8 cellular contexts compared by ENCODE assay signal in genomic region chr19:2719910-2720776, GRCh38. TPM values are rescaled to one million over a fixed set of nuclear protein-coding genes. Genes with fewer than 3 reads are reported as not detected.
A peak's percentile ranks its signal among the peaks of the same experiment; 100 is the strongest.
DNase-seq lines count a peak whose midpoint lies in the region; ATAC-seq and TF ChIP-seq lines count a peak whose summit lies in the region.

No MANE protein-coding gene starts in this region.

- no peak for TF ChIP-seq EP300 in suprapubic skin (IDR thresholded peaks at IDR 0.05)

- H3K27ac Mint-ChIP-seq in immature natural killer cell, result no peak overlapping the region

- H3K4me3 Mint-ChIP-seq in immature natural killer cell, result peak overlapping the region in 3 of 5 donors; percentile 7 to 44 (median 36)

- in situ Hi-C loops in astrocyte of the spinal cord (cut with HindIII; ENCODE audit: low sequenced_read_pairs), result no loop called here

- ATAC-seq in GM18519 (IDR thresholded peaks at IDR 0.05; ENCODE audit: low FRiP score, unreplicated experiment) (no peak), GM21423 (IDR thresholded peaks at IDR 0.05; ENCODE audit: unreplicated experiment) (no peak)

- peak; percentile 15 for TF ChIP-seq CTCF in astrocyte of the spinal cord (IDR thresholded peaks at IDR 0.05; ENCODE audit: low read depth, low read length)
- TF ChIP-seq CTCF in suprapubic skin (IDR thresholded peaks at IDR 0.05), result no peak

- 0% methylated on average over 5 of the region's 37 CpGs for whole genome bisulfite sequencing in suprapubic skin

- H3K27ac ChIP-seq in suprapubic skin, result no peak overlapping the region

- DNase-seq in activated CD4-positive, alpha-beta T cell treated with anti-CD3 and anti-CD28 coated beads for 48 hours, result peak; percentile 36
- no peak for DNase-seq in activated CD4-positive, alpha-beta T cell treated with anti-CD3 and anti-CD28 coated beads, Interleukin-2, amount 50 U/mL, for 48 hours
- DNase-seq in astrocyte of the spinal cord (ENCODE audit: low read depth, low spot score) (no peak), immature natural killer cell (no peak), suprapubic skin (ENCODE audit: low spot score in 2 of 2) (no peak), cortex of kidney (lab: John Stamatoyannopoulos, UW) (no peak)

- peaks cover 38% of the 10 kb centered on the region for H3K4me1 ChIP-seq in suprapubic skin

- H3K4me3 ChIP-seq in astrocyte of the spinal cord (ENCODE audit: low read depth, low read length) (peak overlapping the region; percentile 17), suprapubic skin (peak overlapping the region; percentile 55)

- H3K9me3 Mint-ChIP-seq in immature natural killer cell, result peaks cover 0 to 8% (median 3%) of the 10 kb centered on the region in 6 donors

- H3K36me3 Mint-ChIP-seq in immature natural killer cell, result peaks cover 0 to 8% (median 0%) of the 10 kb centered on the region in 3 donors

- TF ChIP-seq POLR2A in suprapubic skin (IDR thresholded peaks at IDR 0.05), result no peak

- H3K27me3 ChIP-seq in suprapubic skin, result peaks cover 45% of the 10 kb centered on the region

- H3K27me3 Mint-ChIP-seq in immature natural killer cell (ENCODE audit: low read depth in 3 of 3), result peaks cover 0 to 7% (median 5%) of the 10 kb centered on the region in 3 donors

- H3K4me1 Mint-ChIP-seq in immature natural killer cell, result peaks cover 0 to 4% of the 10 kb centered on the region in 2 donors

- H3K9me3 ChIP-seq in suprapubic skin, result peaks cover 7% of the 10 kb centered on the region

- no peaks in the 10 kb centered on the region for H3K36me3 ChIP-seq in suprapubic skin

RNA-seq across cellular contexts. Expression of gene DIRAS1, which starts 1.0 kb away (rescaled TPM):
- polyA plus RNA-seq in immature natural killer cell, result not detected
- 1 to 10 TPM in 3 of 4 donors, under 1 TPM in 1; 0.68 to 4.5 (median 2.1) TPM for total RNA-seq in suprapubic skin

RNA-seq across cellular contexts. Expression of gene GNG7, which starts 17.6 kb away (rescaled TPM):
- polyA plus RNA-seq in immature natural killer cell, result under 1 TPM; 0.22 to 0.84 (median 0.33) TPM
- total RNA-seq in suprapubic skin, result 1 to 10 TPM; 2.1 to 4.3 (median 3.0) TPM

RNA-seq across cellular contexts. Expression of gene SLC39A3, which starts 19.7 kb away (rescaled TPM):
- polyA plus RNA-seq in immature natural killer cell, result 10 to 100 TPM; 43.8 to 63.7 (median 46.8) TPM
- 10 to 100 TPM in 3 of 4 donors, 1 to 10 TPM in 1; 8.0 to 31.1 (median 23.0) TPM for total RNA-seq in suprapubic skin
